In the genomic region with DNA sequence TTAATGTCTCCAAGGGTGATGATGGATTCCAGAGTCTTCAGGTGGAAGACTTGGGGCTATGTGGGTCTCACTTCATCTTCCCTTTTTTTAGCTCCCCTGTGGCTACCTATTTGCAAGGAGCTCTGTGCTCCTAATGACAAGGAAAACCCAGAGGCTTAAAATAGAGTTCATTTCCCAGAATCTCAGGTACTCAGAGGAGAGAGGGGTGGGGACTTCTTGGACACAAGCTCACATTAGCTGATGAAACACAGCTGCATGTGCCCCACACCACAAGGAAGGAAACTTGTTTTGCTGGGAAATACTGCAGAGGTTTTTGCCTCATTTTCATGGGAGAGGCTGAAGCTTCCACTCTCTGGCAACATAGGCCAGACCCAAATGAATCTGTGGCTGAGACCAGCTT, we compare ENCODE assay signal across 21 cellular contexts.
"Had no signal": no experiment of that assay in that cellular context is flagged by ENCODE, and none has a peak within 500 bp of the region (broad histone marks: within the 10 kb centered on the region; RNA-seq: fewer than 3 reads in every experiment).

No MANE protein-coding gene starts in this region.

- H3K27me3 Mint-ChIP-seq: activated CD4-positive, alpha-beta memory T cell treated with anti-CD3 and anti-CD28 coated beads for 36 hours; activated CD4-positive, alpha-beta T cell treated with anti-CD3 and anti-CD28 coated beads, Interleukin-2, amount 10 ng/mL, durations not matched to agents 7 days and 5 days had no signal

- H3K4me3 Mint-ChIP-seq: activated CD4-positive, alpha-beta memory T cell treated with anti-CD3 and anti-CD28 coated beads for 36 hours; activated CD4-positive, alpha-beta T cell treated with anti-CD3 and anti-CD28 coated beads, Interleukin-2, amount 10 ng/mL, durations not matched to agents 7 days and 5 days; activated naive CD8-positive, alpha-beta T cell treated with anti-CD3 and anti-CD28 coated beads, Interleukin-2, amount 50 U/mL, for 24 hours; activated T-cell treated with anti-CD3 and anti-CD28 coated beads, Interleukin-2, amount 50 U/mL, for 4 hours; brain; T-helper 17 cell had no signal

- H3K9me3 Mint-ChIP-seq: activated CD4-positive, alpha-beta memory T cell treated with anti-CD3 and anti-CD28 coated beads for 36 hours; activated CD4-positive, alpha-beta T cell treated with anti-CD3 and anti-CD28 coated beads, Interleukin-2, amount 10 ng/mL, durations not matched to agents 7 days and 5 days; activated naive CD4-positive, alpha-beta T cell treated with anti-CD3 and anti-CD28 coated beads, Interleukin-2, amount 50 U/mL, for 72 hours; activated naive CD8-positive, alpha-beta T cell treated with anti-CD3 and anti-CD28 coated beads, Interleukin-2, amount 50 U/mL, for 24 hours; activated T-cell treated with anti-CD3 and anti-CD28 coated beads, Interleukin-2, amount 50 U/mL, for 4 hours had no signal

- ATAC-seq: activated naive CD8-positive, alpha-beta T cell treated with anti-CD3 and anti-CD28 coated beads, Interleukin-2, amount 50 U/mL, for 24 hours; activated T-cell treated with anti-CD3 and anti-CD28 coated beads, Interleukin-2, amount 50 U/mL, for 4 hours; T-helper 17 cell had no signal

- DNase-seq: activated CD4-positive, alpha-beta memory T cell treated with anti-CD3 and anti-CD28 coated beads for 36 hours; activated CD4-positive, alpha-beta T cell treated with anti-CD3 and anti-CD28 coated beads, Interleukin-2, amount 10 ng/mL, durations not matched to agents 7 days and 5 days; activated CD4-positive, CD25-positive, alpha-beta regulatory T cell; activated CD8-positive, alpha-beta memory T cell treated with anti-CD3 and anti-CD28 coated beads for 24 hours; activated effector memory CD4-positive, alpha-beta T cell treated with anti-CD3 and anti-CD28 coated beads, Interleukin-2, amount 50 U/mL, for 16 hours; activated naive CD4-positive, alpha-beta T cell treated with Interleukin-2 at 50 U/mL for 16 hours; activated naive CD8-positive, alpha-beta T cell treated with anti-CD3 and anti-CD28 coated beads, Interleukin-2, amount 50 U/mL, for 24 hours; activated T-cell treated with anti-CD3 and anti-CD28 coated beads, Interleukin-2, amount 50 U/mL, for 4 hours; amniotic stem cell; KG1; NCI-H1048; NCI-H146; NCI-H187 treated with DMSO at 0.1 percent for 48 hours; NCI-H2081 treated with DMSO at 0.1 percent for 48 hours; NCI-H2227 treated with DMSO at 0.1 percent for 48 hours; NCI-H69; SIG-M5; T-helper 17 cell; T-helper 9 cell had no signal

- H3K27ac Mint-ChIP-seq: activated CD4-positive, alpha-beta memory T cell treated with anti-CD3 and anti-CD28 coated beads for 36 hours; activated CD4-positive, alpha-beta T cell treated with anti-CD3 and anti-CD28 coated beads, Interleukin-2, amount 10 ng/mL, durations not matched to agents 7 days and 5 days; activated naive CD4-positive, alpha-beta T cell treated with anti-CD3 and anti-CD28 coated beads, Interleukin-2, amount 50 U/mL, for 72 hours; activated naive CD8-positive, alpha-beta T cell treated with anti-CD3 and anti-CD28 coated beads, Interleukin-2, amount 50 U/mL, for 24 hours; T-helper 17 cell had no signal

- H3K36me3 Mint-ChIP-seq: activated CD4-positive, alpha-beta memory T cell treated with anti-CD3 and anti-CD28 coated beads for 36 hours; activated naive CD4-positive, alpha-beta T cell treated with anti-CD3 and anti-CD28 coated beads, Interleukin-2, amount 50 U/mL, for 72 hours; brain had no signal
